21 cellular contexts compared by ENCODE assay signal in genomic region chr6:34523441-34524206, GRCh38. TPM values are rescaled to one million over a fixed set of nuclear protein-coding genes. Genes with fewer than 3 reads are reported as not detected.
"Had no signal": no experiment of that assay in that cellular context is flagged by ENCODE, and none has a peak within 500 bp of the region (broad histone marks: within the 10 kb centered on the region; RNA-seq: fewer than 3 reads in every experiment).

No MANE protein-coding gene starts in this region.

- H3K9me3 ChIP-seq: body of pancreas, gastrocnemius medialis, heart right ventricle, psoas muscle, thoracic aorta had no signal

- H3K27me3 ChIP-seq: body of pancreas, gastrocnemius medialis, heart right ventricle had no signal

- H3K27ac ChIP-seq: body of pancreas, gastrocnemius medialis, heart right ventricle, psoas muscle, thoracic aorta, WERI-Rb-1 had no signal

- ATAC-seq: body of pancreas, gastrocnemius medialis, heart right ventricle, left ventricle myocardium superior, psoas muscle, sciatic nerve, T-helper 17 cell had no signal

- H3K4me3 Mint-ChIP-seq: activated naive CD8-positive, alpha-beta T cell treated with anti-CD3 and anti-CD28 coated beads for 36 hours; nephron; T-helper 17 cell had no signal

- H3K27ac Mint-ChIP-seq: activated naive CD8-positive, alpha-beta T cell treated with anti-CD3 and anti-CD28 coated beads for 36 hours; T-helper 17 cell had no signal

- H3K27me3 Mint-ChIP-seq: activated naive CD8-positive, alpha-beta T cell treated with anti-CD3 and anti-CD28 coated beads for 36 hours; T-helper 17 cell had no signal

- H3K36me3 ChIP-seq: gastrocnemius medialis, heart right ventricle, thoracic aorta had no signal

- H3K4me3 ChIP-seq: body of pancreas, gastrocnemius medialis, heart right ventricle, psoas muscle, thoracic aorta had no signal

- H3K36me3 Mint-ChIP-seq: activated naive CD8-positive, alpha-beta T cell treated with anti-CD3 and anti-CD28 coated beads for 36 hours had no signal

- DNase-seq: activated CD4-positive, alpha-beta T cell treated with anti-CD3 and anti-CD28 coated beads for 48 hours; activated CD8-positive, alpha-beta memory T cell treated with anti-CD3 and anti-CD28 coated beads, Interleukin-2, amount 50 U/mL, for 48 hours; activated naive CD8-positive, alpha-beta T cell treated with anti-CD3 and anti-CD28 coated beads for 36 hours; amygdala; central memory CD4-positive, alpha-beta T cell; effector memory CD4-positive, alpha-beta T cell; heart right ventricle; islet precursor cell; left ventricle myocardium superior; mesendoderm; stimulated activated CD4-positive, alpha-beta T cell treated with anti-CD3 and anti-CD28 coated beads, Interleukin-2, amount 100 ng/mL, for 24 hours; T-helper 17 cell; WERI-Rb-1 had no signal

- H3K9me3 Mint-ChIP-seq: activated naive CD8-positive, alpha-beta T cell treated with anti-CD3 and anti-CD28 coated beads for 36 hours; nephron had no signal

RNA-seq across cellular contexts. Expression of gene SPDEF, which starts 32.5 kb away (rescaled TPM):
- total RNA-seq: activated naive CD8-positive, alpha-beta T cell treated with anti-CD3 and anti-CD28 coated beads for 36 hours; body of pancreas; epithelial cell of proximal tubule; left ventricle myocardium superior; sciatic nerve; thoracic aorta had no signal

RNA-seq across cellular contexts. Expression of gene PACSIN1, which starts 57.7 kb away (rescaled TPM):
- total RNA-seq: gastrocnemius medialis, omental fat pad had no signal
